Comparison of ENCODE assay signal across 15 cellular contexts in genomic region chr5:73812962-73813588, GRCh38.
DNase-seq lines count a peak whose midpoint lies in the region; TF ChIP-seq lines count a peak whose summit lies in the region.
"Had no signal": no experiment of that assay in that cellular context is flagged by ENCODE, and none has a peak within 500 bp of the region (broad histone marks: within the 10 kb centered on the region; RNA-seq: fewer than 3 reads in every experiment).

No MANE protein-coding gene starts in this region.

- no peaks in the 10 kb centered on the region for H3K36me3 ChIP-seq in rectal smooth muscle tissue (ENCODE audit: control insufficient read depth, insufficient read depth, low read length)
- H3K36me3 ChIP-seq: neutrophil had no signal

- H3K27me3 ChIP-seq in rectal smooth muscle tissue (ENCODE audit: control insufficient read depth, insufficient read depth, low read length) (no peaks in the 10 kb centered on the region), dorsolateral prefrontal cortex (no peaks in the 10 kb centered on the region)
- H3K27me3 ChIP-seq: neutrophil, tibial nerve had no signal

- peaks cover 54% of the 10 kb centered on the region for H3K36me3 Mint-ChIP-seq in Calu3 (ENCODE audit: insufficient read depth, unreplicated experiment)
- H3K36me3 Mint-ChIP-seq in MCF 10A (ENCODE audit: insufficient read depth, unreplicated experiment) = no peaks in the 10 kb centered on the region

- TSS peak; percentile 34 for BruUV-seq in Calu3 (replicated peaks; lab: Mats Ljungman, UMichigan)
- no TSS peak for BruUV-seq in MCF 10A (replicated peaks; lab: Mats Ljungman, UMichigan)

- H3K4me3 ChIP-seq in rectal smooth muscle tissue (ENCODE audit: low read length) = peak overlapping the region; percentile 17
- H3K4me3 ChIP-seq in dorsolateral prefrontal cortex = peak overlapping the region in 8 of 59 donors; percentile 3 to 18 (median 4)
- H3K4me3 ChIP-seq: tibial nerve had no signal

- peaks cover 53% of the 10 kb centered on the region for H3K4me1 Mint-ChIP-seq in Calu3 (ENCODE audit: low read depth, unreplicated experiment)
- peaks cover 49% of the 10 kb centered on the region for H3K4me1 Mint-ChIP-seq in MCF 10A (ENCODE audit: insufficient read depth, unreplicated experiment)
- H3K4me1 Mint-ChIP-seq: activated naive CD8-positive, alpha-beta T cell treated with anti-CD3 and anti-CD28 coated beads, Interleukin-2, amount 50 U/mL, for 24 hours had no signal

- no peak for TF ChIP-seq CTCF in Calu3 (IDR thresholded peaks at IDR 0.05; ENCODE audit: unreplicated experiment)
- TF ChIP-seq CTCF in MCF 10A (IDR thresholded peaks at IDR 0.05; ENCODE audit: unreplicated experiment) = no peak
- no peak for TF ChIP-seq CTCF in dorsolateral prefrontal cortex (IDR thresholded peaks at IDR 0.05 in 54 of 56, conservative IDR thresholded peaks at IDR 0.05 in 2 of 56; ENCODE audit: low read depth in 1 of 56, partially characterized antibody in 56 of 56)

- DNase-seq in Calu3 (peak; percentile 76), MCF 10A (ENCODE audit: unreplicated experiment) (peak; percentile 72), kidney tubule cell (ENCODE audit: low spot score) (peak; percentile 99), activated gamma-delta T cell (lab: John Stamatoyannopoulos, UW) (no peak), epidermal melanocyte (ENCODE audit: insufficient read length, low spot score) (no peak), dorsolateral prefrontal cortex (no peak)
- no peak for DNase-seq in activated naive CD4-positive, alpha-beta T cell treated with anti-CD3 and anti-CD28 coated beads, Interleukin-2, amount 50 U/mL, for 16 hours
- DNase-seq: activated CD8-positive, alpha-beta memory T cell treated with anti-CD3 and anti-CD28 coated beads, Interleukin-2, amount 50 U/mL, for 48 hours; activated naive CD8-positive, alpha-beta T cell treated with anti-CD3 and anti-CD28 coated beads, Interleukin-2, amount 50 U/mL, for 24 hours; DND-41; NCI-H1930 had no signal

- H3K27me3 Mint-ChIP-seq in Calu3 (ENCODE audit: unreplicated experiment) (no peaks in the 10 kb centered on the region), MCF 10A (ENCODE audit: insufficient read depth, unreplicated experiment) (no peaks in the 10 kb centered on the region)

- no peaks in the 10 kb centered on the region for H3K9me3 Mint-ChIP-seq in Calu3 (ENCODE audit: low read depth, unreplicated experiment)
- H3K9me3 Mint-ChIP-seq in MCF 10A (ENCODE audit: unreplicated experiment) = no peaks in the 10 kb centered on the region
- H3K9me3 Mint-ChIP-seq: activated naive CD8-positive, alpha-beta T cell treated with anti-CD3 and anti-CD28 coated beads, Interleukin-2, amount 50 U/mL, for 24 hours; dendritic cell treated with granulocyte-macrophage colony-stimulating factor and Interleukin-4, amounts not matched to agents 40 ng/mL and 50 ng/mL, for 4 days had no signal

- intact Hi-C loops in Calu3 (cut with micrococcal nuclease; ENCODE audit: unreplicated experiment) = loop anchor here (1.0 to 2.0 kb wide), 2 partner anchors 10 to 16 kb away; no protein-coding TSS in a partner anchor
- intact Hi-C loops in MCF 10A (cut with micrococcal nuclease) = no loop called here
- intact Hi-C loops in dorsolateral prefrontal cortex (cut with DNase I) = no loop called here

- no peak overlapping the region for H3K9ac ChIP-seq in rectal smooth muscle tissue (ENCODE audit: low read length)

- POLR2A ChIA-PET in MCF 10A (lab: Yijun Ruan, JAX) = interaction anchor here (0.6 to 4.8 kb wide), 28 partner anchors 9 to 576 kb away, joined by 3 to 107 read pairs (median 6); partner anchors contain the start of genes ANKRA2, ARHGEF28, BTF3 and UTP15

- H3K27ac Mint-ChIP-seq in Calu3 (ENCODE audit: unreplicated experiment) (peak overlapping the region; percentile 86), MCF 10A (ENCODE audit: low read depth, unreplicated experiment) (peak overlapping the region; percentile 91)
- H3K27ac Mint-ChIP-seq: activated naive CD8-positive, alpha-beta T cell treated with anti-CD3 and anti-CD28 coated beads, Interleukin-2, amount 50 U/mL, for 24 hours; dendritic cell treated with granulocyte-macrophage colony-stimulating factor and Interleukin-4, amounts not matched to agents 40 ng/mL and 50 ng/mL, for 4 days had no signal

- CTCF ChIA-PET in Calu3 (lab: Charles Lee) = interaction anchor here (0.5 to 2.8 kb wide), 9 partner anchors 10 to 1022 kb away, joined by 3 to 33 read pairs (median 7); no protein-coding TSS in a partner anchor
- CTCF ChIA-PET in MCF 10A (lab: Yijun Ruan, JAX) = interaction anchor here (0.7 to 2.1 kb wide), 9 partner anchors 9 to 224 kb away, joined by 3 to 10 read pairs (median 4); no protein-coding TSS in a partner anchor

- H3K27ac ChIP-seq in rectal smooth muscle tissue (ENCODE audit: low read depth, low read length) (no peak overlapping the region), dorsolateral prefrontal cortex (no peak overlapping the region)
- H3K27ac ChIP-seq: neutrophil, tibial nerve had no signal

- H3K4me1 ChIP-seq in rectal smooth muscle tissue (ENCODE audit: control insufficient read depth, insufficient read depth, low read length) = no peaks in the 10 kb centered on the region
- H3K4me1 ChIP-seq: tibial nerve had no signal

- peak overlapping the region; percentile 81 for H3K4me3 Mint-ChIP-seq in Calu3 (ENCODE audit: low read depth, unreplicated experiment)
- peak overlapping the region; percentile 85 for H3K4me3 Mint-ChIP-seq in MCF 10A (ENCODE audit: unreplicated experiment)
- H3K4me3 Mint-ChIP-seq: activated naive CD8-positive, alpha-beta T cell treated with anti-CD3 and anti-CD28 coated beads, Interleukin-2, amount 50 U/mL, for 24 hours; dendritic cell treated with granulocyte-macrophage colony-stimulating factor and Interleukin-4, amounts not matched to agents 40 ng/mL and 50 ng/mL, for 4 days had no signal

Comparison
In these comparisons a context has a peak if more than half of its experiments do, and no peak if none do; other contexts are left out.
1. DNase-seq: peak in Calu3 (single experiment), MCF 10A (single experiment) and kidney tubule cell (single experiment); none in activated gamma-delta T cell (single experiment), epidermal melanocyte (single experiment), dorsolateral prefrontal cortex (0 of 10) and activated naive CD4-positive, alpha-beta T cell treated with anti-CD3 and anti-CD28 coated beads, Interleukin-2, amount 50 U/mL, for 16 hours (single experiment).